ENCODE assay signal across 8 cellular contexts in the genomic region with DNA sequence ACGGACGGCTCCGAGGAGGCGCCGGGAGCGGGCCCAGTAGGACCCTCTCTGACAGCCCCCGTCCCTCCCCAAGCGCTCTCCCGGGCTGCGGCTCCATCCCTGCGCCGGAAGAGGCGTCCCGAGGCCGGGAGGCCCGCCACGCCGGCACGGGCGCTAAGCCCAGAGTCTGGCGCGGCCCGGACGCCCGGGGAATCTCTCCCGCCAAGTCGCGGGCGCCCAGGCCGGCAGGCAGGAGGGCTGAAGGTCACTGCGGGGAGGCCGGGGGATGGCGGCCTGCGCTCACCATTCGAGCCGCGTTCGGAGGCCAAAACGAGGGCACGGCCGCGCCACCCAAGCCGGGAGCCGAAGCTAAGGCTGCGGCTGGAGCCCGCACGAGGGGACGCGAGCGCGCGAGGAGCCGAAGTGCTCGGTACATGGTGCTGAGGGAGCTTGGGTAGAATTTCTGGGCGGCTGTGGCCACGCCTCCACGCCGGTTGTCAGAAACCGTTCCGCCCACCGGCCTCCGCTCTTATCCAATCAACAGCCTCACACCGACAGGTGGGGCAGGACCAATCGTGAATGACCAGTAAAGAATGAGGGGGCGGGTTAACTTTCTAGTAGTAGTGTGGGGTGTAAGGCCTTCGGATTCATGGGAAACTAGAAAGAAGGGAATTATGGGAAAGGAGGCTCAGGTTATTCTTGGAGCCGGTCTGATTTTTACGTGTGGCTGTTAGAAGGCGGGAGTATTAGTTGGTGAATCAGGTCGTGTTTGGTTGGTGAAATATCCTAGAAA. TPM values are rescaled to one million over a fixed set of nuclear protein-coding genes. Genes with fewer than 3 reads are reported as not detected.
DNase-seq lines count a peak whose midpoint lies in the region; TF ChIP-seq lines count a peak whose summit lies in the region.

A gene (minus strand): TSS at position 448 of the 772 bp plus-strand sequence. CDS start 33 bp downstream, at position 415.

- H3K4me3 ChIP-seq in HAP-1 (peak within 1 kb of the TSS; percentile 75), MM.1S (ENCODE audit: low read length) (peak within 1 kb of the TSS; percentile 87), fibroblast of villous mesenchyme (ENCODE audit: low read depth, low read length) (peak within 1 kb of the TSS; percentile 77), neural cell (ENCODE audit: low read length) (peak within 1 kb of the TSS; percentile 88), stomach (peak within 1 kb of the TSS; percentile 79 to 89 (median 87))

- TF ChIP-seq CTCF in MM.1S (IDR thresholded peaks at IDR 0.05; ENCODE audit: low read length), result no peak
- no peak for TF ChIP-seq CTCF in fibroblast of villous mesenchyme (IDR thresholded peaks at IDR 0.05; ENCODE audit: insufficient read depth, low read depth, low read length)
- TF ChIP-seq CTCF in neural cell (IDR thresholded peaks at IDR 0.05; ENCODE audit: poor library complexity, severe bottlenecking), result no peak
- TF ChIP-seq CTCF in stomach (IDR thresholded peaks at IDR 0.05), result no peak

- H2AFZ ChIP-seq in MM.1S (ENCODE audit: low read length) (peak within 1 kb of the TSS; percentile 71), neural cell (ENCODE audit: low read depth, low read length) (peak within 1 kb of the TSS; percentile 57)

- in situ Hi-C loops in HAP-1 (cut with MboI; ENCODE audit: low sequenced_read_pairs), result no loop called here

- H3K79me2 ChIP-seq in MM.1S (ENCODE audit: low read length) (peaks cover 50% of the 10 kb centered on the region), neural cell (replicated peaks; ENCODE audit: insufficient read depth, low read length) (peaks cover 25% of the 10 kb centered on the region)

- peak in 1 of 4 donors; percentile 34 for TF ChIP-seq POLR2A in stomach (IDR thresholded peaks at IDR 0.05)

- H3K27me3 ChIP-seq in HAP-1 (ENCODE audit: low read depth) (peaks cover 8% of the 10 kb centered on the region), MM.1S (replicated peaks; ENCODE audit: insufficient read depth, low read length) (no peaks in the 10 kb centered on the region), neural cell (ENCODE audit: insufficient read depth, low read depth, low read length) (no peaks in the 10 kb centered on the region), stomach (peaks cover 0 to 27% (median 4%) of the 10 kb centered on the region in 3 donors)

- H3K9me2 ChIP-seq in MM.1S (replicated peaks; ENCODE audit: insufficient read depth, low read length), result no peaks in the 10 kb centered on the region
- no peaks in the 10 kb centered on the region for H3K9me2 ChIP-seq in neural cell (ENCODE audit: insufficient read depth, low read length)

- TF ChIP-seq EP300 in neural cell (conservative IDR thresholded peaks at IDR 0.05; ENCODE audit: poor library complexity, severe bottlenecking) (peak; percentile 43), stomach (IDR thresholded peaks at IDR 0.05) (no peak)

- DNase-seq in HAP-1 (ENCODE audit: low spot score in 2 of 2) (peak; percentile 96 to 99), MM.1S (peak; percentile 99), SIG-M5 (lab: John Stamatoyannopoulos, UW) (peak; percentile 98), activated gamma-delta T cell (lab: John Stamatoyannopoulos, UW) (peak; percentile 65), fibroblast of villous mesenchyme (ENCODE audit: low read depth) (peak; percentile 98), stomach (peak; percentile 96)

- intact Hi-C loops in stomach (cut with DNase I; ENCODE audit: low total_unique reads), result no loop called here

- H3K9ac ChIP-seq in ES-I3 (ENCODE audit: low read depth, low read length) (peak within 1 kb of the TSS; percentile 95), MM.1S (ENCODE audit: low read length) (peak within 1 kb of the TSS; percentile 84), neural cell (ENCODE audit: low read length) (peak within 1 kb of the TSS; percentile 82)

- peak within 1 kb of the TSS; percentile 80 for H3K27ac ChIP-seq in MM.1S (ENCODE audit: low read length)
- H3K27ac ChIP-seq in neural cell (ENCODE audit: low read length), result peak within 1 kb of the TSS; percentile 71
- peak within 1 kb of the TSS; percentile 90 to 94 (median 93) for H3K27ac ChIP-seq in stomach

- H3K36me3 ChIP-seq in ES-I3 (ENCODE audit: insufficient read depth, low read length) (no peaks in the 10 kb centered on the region; the same call in 1 of the 2 replicates), HAP-1 (replicated peaks) (peaks cover 19% of the 10 kb centered on the region), MM.1S (replicated peaks; ENCODE audit: insufficient read depth, low read length) (peaks cover 13% of the 10 kb centered on the region; the same call in 1 of the 2 replicates), neural cell (ENCODE audit: insufficient read depth, low read length) (no peaks in the 10 kb centered on the region), stomach (peaks cover 0 to 15% (median 10%) of the 10 kb centered on the region in 4 donors)

- H3F3A ChIP-seq in MM.1S (ENCODE audit: insufficient read depth, low read length), result no peaks in the 10 kb centered on the region
- H3F3A ChIP-seq in neural cell (ENCODE audit: insufficient read depth, low read length, poor library complexity, severe bottlenecking), result no peaks in the 10 kb centered on the region

- TF ChIP-seq RAD21 in neural cell (conservative IDR thresholded peaks at IDR 0.05), result peak; percentile 27

- no peaks in the 10 kb centered on the region for H3K4me1 ChIP-seq in ES-I3 (ENCODE audit: insufficient read depth, low read length)
- H3K4me1 ChIP-seq in HAP-1, result peaks cover 6% of the 10 kb centered on the region; the same call in 1 of the 2 replicates
- H3K4me1 ChIP-seq in MM.1S (ENCODE audit: low read length), result peaks cover 15% of the 10 kb centered on the region
- H3K4me1 ChIP-seq in stomach, result peaks cover 8 to 27% (median 20%) of the 10 kb centered on the region in 4 donors

- H3K9me3 ChIP-seq in ES-I3 (ENCODE audit: control insufficient read depth, insufficient read depth, low read length), result no peaks in the 10 kb centered on the region
- no peaks in the 10 kb centered on the region for H3K9me3 ChIP-seq in HAP-1
- no peaks in the 10 kb centered on the region for H3K9me3 ChIP-seq in MM.1S (replicated peaks; ENCODE audit: insufficient read depth, low read length)
- H3K9me3 ChIP-seq in neural cell (ENCODE audit: low read length), result no peaks in the 10 kb centered on the region
- no peaks in the 10 kb centered on the region for H3K9me3 ChIP-seq in stomach

- H3K4me2 ChIP-seq in MM.1S (ENCODE audit: low read depth, low read length), result peak within 1 kb of the TSS; percentile 79
- H3K4me2 ChIP-seq in neural cell (ENCODE audit: low read length), result peak within 1 kb of the TSS; percentile 82

- H4K20me1 ChIP-seq in MM.1S (ENCODE audit: insufficient read depth, low read length) (0 out of 2 replicates have a peak, but pooled peaks cover 9% of the 10 kb centered on the region), neural cell (ENCODE audit: insufficient read depth) (no peaks in the 10 kb centered on the region)

- WGBS in stomach, 5 donors, result 0 to 1% (median 0%) methylated on average over 21 to 70 of the region's 70 CpGs

TF ChIP-seq in neural cell, 6 proteins besides CTCF, POLR2A, EP300 and RAD21:
- TF ChIP-seq EZH2 (IDR thresholded peaks at IDR 0.05; ENCODE audit: borderline replicate concordance, insufficient read depth, low read length, poor library complexity, severe bottlenecking) (no peak), SMC3 (conservative IDR thresholded peaks at IDR 0.05; ENCODE audit: poor library complexity) (peak; percentile 36), MXI1 (conservative IDR thresholded peaks at IDR 0.05; ENCODE audit: poor library complexity, severe bottlenecking) (peak; percentile 83), TAF1 (IDR thresholded peaks at IDR 0.05; ENCODE audit: low read depth) (peak; percentile 79), POLR2AphosphoS5 (IDR thresholded peaks at IDR 0.05) (peak; percentile 94)
- TF ChIP-seq, protein P1, sequence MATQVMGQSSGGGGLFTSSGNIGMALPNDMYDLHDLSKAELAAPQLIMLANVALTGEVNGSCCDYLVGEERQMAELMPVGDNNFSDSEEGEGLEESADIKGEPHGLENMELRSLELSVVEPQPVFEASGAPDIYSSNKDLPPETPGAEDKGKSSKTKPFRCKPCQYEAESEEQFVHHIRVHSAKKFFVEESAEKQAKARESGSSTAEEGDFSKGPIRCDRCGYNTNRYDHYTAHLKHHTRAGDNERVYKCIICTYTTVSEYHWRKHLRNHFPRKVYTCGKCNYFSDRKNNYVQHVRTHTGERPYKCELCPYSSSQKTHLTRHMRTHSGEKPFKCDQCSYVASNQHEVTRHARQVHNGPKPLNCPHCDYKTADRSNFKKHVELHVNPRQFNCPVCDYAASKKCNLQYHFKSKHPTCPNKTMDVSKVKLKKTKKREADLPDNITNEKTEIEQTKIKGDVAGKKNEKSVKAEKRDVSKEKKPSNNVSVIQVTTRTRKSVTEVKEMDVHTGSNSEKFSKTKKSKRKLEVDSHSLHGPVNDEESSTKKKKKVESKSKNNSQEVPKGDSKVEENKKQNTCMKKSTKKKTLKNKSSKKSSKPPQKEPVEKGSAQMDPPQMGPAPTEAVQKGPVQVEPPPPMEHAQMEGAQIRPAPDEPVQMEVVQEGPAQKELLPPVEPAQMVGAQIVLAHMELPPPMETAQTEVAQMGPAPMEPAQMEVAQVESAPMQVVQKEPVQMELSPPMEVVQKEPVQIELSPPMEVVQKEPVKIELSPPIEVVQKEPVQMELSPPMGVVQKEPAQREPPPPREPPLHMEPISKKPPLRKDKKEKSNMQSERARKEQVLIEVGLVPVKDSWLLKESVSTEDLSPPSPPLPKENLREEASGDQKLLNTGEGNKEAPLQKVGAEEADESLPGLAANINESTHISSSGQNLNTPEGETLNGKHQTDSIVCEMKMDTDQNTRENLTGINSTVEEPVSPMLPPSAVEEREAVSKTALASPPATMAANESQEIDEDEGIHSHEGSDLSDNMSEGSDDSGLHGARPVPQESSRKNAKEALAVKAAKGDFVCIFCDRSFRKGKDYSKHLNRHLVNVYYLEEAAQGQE (IDR thresholded peaks at IDR 0.05; ENCODE audit: borderline replicate concordance), result peak; percentile 80

RNA-seq across cellular contexts. Expression of the gene that starts here (rescaled TPM):
- total RNA-seq in fibroblast of villous mesenchyme, result 111 and 128 TPM in 2 replicates
- 99.4 and 114 TPM in 2 replicates for polyA plus RNA-seq in neural cell
- 77.4 and 84.9 TPM in 2 replicates for polyA minus RNA-seq in neural cell
- 10 to 100 TPM in 4 of 5 donors, 1 to 10 TPM in 1; 9.9 to 71.0 (median 36.4) TPM for total RNA-seq in stomach
- polyA plus RNA-seq in stomach, result 10 to 100 TPM; 45.3 to 52.5 (median 51.5) TPM

Comparison
In these comparisons a context has a peak if more than half of its experiments do, and no peak if none do; other contexts are left out.
1. Peak in every context shown above with its lines: DNase-seq, H3K4me3 ChIP-seq and H3K27ac ChIP-seq.